26 cellular contexts compared by ENCODE assay signal in genomic region chrX:101223226-101223625, GRCh38.
"Had no signal": no experiment of that assay in that cellular context is flagged by ENCODE, and none has a peak within 500 bp of the region (broad histone marks: within the 10 kb centered on the region; RNA-seq: fewer than 3 reads in every experiment).

No MANE protein-coding gene starts in this region.

- H3K27ac ChIP-seq: breast epithelium, heart left ventricle, parathyroid adenoma, psoas muscle, sigmoid colon had no signal

- H3K9me3 ChIP-seq: breast epithelium, heart left ventricle, psoas muscle, sigmoid colon had no signal

- H3K36me3 Mint-ChIP-seq: activated naive CD4-positive, alpha-beta T cell treated with anti-CD3 and anti-CD28 coated beads, Interleukin-2, amount 50 U/mL, for 72 hours; mesothelial cell of epicardium; naive thymus-derived CD4-positive, alpha-beta T cell; stimulated activated effector memory CD8-positive, alpha-beta T cell treated with anti-CD3 and anti-CD28 coated beads, Interleukin-12 subunit alpha, Interleukin-12 subunit beta, amount 100 ng/mL, for 72 hours; type B pancreatic cell had no signal

- DNase-seq: activated CD4-positive, alpha-beta T cell treated with anti-CD3 and anti-CD28 coated beads for 1 hour; activated CD4-positive, alpha-beta T cell treated with anti-CD3 and anti-CD28 coated beads, Interleukin-2, amount 50 U/mL, for 1 hour; activated CD8-positive, alpha-beta T cell treated with anti-CD3 and anti-CD28 coated beads for 36 hours; activated T-cell treated with anti-CD3 and anti-CD28 coated beads, Interleukin-2, amount 50 U/mL, for 4 hours; central memory CD4-positive, alpha-beta T cell; endodermal cell; foreskin fibroblast; heart left ventricle; naive thymus-derived CD4-positive, alpha-beta T cell; occipital lobe; psoas muscle; sigmoid colon; small intestine; stimulated activated CD4-positive, alpha-beta T cell treated with anti-CD3 and anti-CD28 coated beads, Interleukin-4, amount 100 ng/mL, for 24 hours; T1000 had no signal

- H3K4me1 Mint-ChIP-seq: activated T-helper 17 cell treated with anti-CD3 and anti-CD28 coated beads, Interleukin-2, amount 50 U/mL, for 72 hours; stimulated activated effector memory CD8-positive, alpha-beta T cell treated with anti-CD3 and anti-CD28 coated beads, Interleukin-12 subunit alpha, Interleukin-12 subunit beta, amount 100 ng/mL, for 72 hours had no signal

- H3K4me3 ChIP-seq: breast epithelium, heart left ventricle, psoas muscle, sigmoid colon had no signal

- H3K27me3 Mint-ChIP-seq: activated CD8-positive, alpha-beta T cell treated with anti-CD3 and anti-CD28 coated beads for 36 hours; activated T-helper 17 cell treated with anti-CD3 and anti-CD28 coated beads, Interleukin-2, amount 50 U/mL, for 72 hours; stimulated activated naive CD8-positive, alpha-beta T cell treated with anti-CD3 and anti-CD28 coated beads, Interleukin-15, Interleukin-2, amounts not matched to agents 100 ng/mL and 50 ng/mL, for 24 hours; type B pancreatic cell had no signal

- H3K4me3 Mint-ChIP-seq: activated CD8-positive, alpha-beta T cell treated with anti-CD3 and anti-CD28 coated beads for 36 hours; activated T-cell treated with anti-CD3 and anti-CD28 coated beads, Interleukin-2, amount 50 U/mL, for 4 hours; activated T-helper 17 cell treated with anti-CD3 and anti-CD28 coated beads, Interleukin-2, amount 50 U/mL, for 72 hours; dendritic cell treated with granulocyte-macrophage colony-stimulating factor and Interleukin-4, amounts not matched to agents 40 ng/mL and 50 ng/mL, for 4 days; endodermal cell; mesothelial cell of epicardium; naive thymus-derived CD4-positive, alpha-beta T cell; neural crest cell; stimulated activated effector memory CD8-positive, alpha-beta T cell treated with anti-CD3 and anti-CD28 coated beads, Interleukin-12 subunit alpha, Interleukin-12 subunit beta, amount 100 ng/mL, for 72 hours; stimulated activated naive CD8-positive, alpha-beta T cell treated with anti-CD3 and anti-CD28 coated beads, Interleukin-15, Interleukin-2, amounts not matched to agents 100 ng/mL and 50 ng/mL, for 24 hours; type B pancreatic cell had no signal

- H3K36me3 ChIP-seq: breast epithelium, heart left ventricle, sigmoid colon had no signal

- H3K27ac Mint-ChIP-seq: activated CD8-positive, alpha-beta T cell treated with anti-CD3 and anti-CD28 coated beads for 36 hours; activated T-helper 17 cell treated with anti-CD3 and anti-CD28 coated beads, Interleukin-2, amount 50 U/mL, for 72 hours; dendritic cell treated with granulocyte-macrophage colony-stimulating factor and Interleukin-4, amounts not matched to agents 40 ng/mL and 50 ng/mL, for 4 days; endodermal cell; mesothelial cell of epicardium; naive thymus-derived CD4-positive, alpha-beta T cell; stimulated activated effector memory CD8-positive, alpha-beta T cell treated with anti-CD3 and anti-CD28 coated beads, Interleukin-12 subunit alpha, Interleukin-12 subunit beta, amount 100 ng/mL, for 72 hours; stimulated activated naive CD8-positive, alpha-beta T cell treated with anti-CD3 and anti-CD28 coated beads, Interleukin-15, Interleukin-2, amounts not matched to agents 100 ng/mL and 50 ng/mL, for 24 hours; type B pancreatic cell had no signal

- H3K9me3 Mint-ChIP-seq: activated CD8-positive, alpha-beta T cell treated with anti-CD3 and anti-CD28 coated beads for 36 hours; activated naive CD4-positive, alpha-beta T cell treated with anti-CD3 and anti-CD28 coated beads, Interleukin-2, amount 50 U/mL, for 72 hours; activated T-cell treated with anti-CD3 and anti-CD28 coated beads, Interleukin-2, amount 50 U/mL, for 4 hours; activated T-helper 17 cell treated with anti-CD3 and anti-CD28 coated beads, Interleukin-2, amount 50 U/mL, for 72 hours; dendritic cell treated with granulocyte-macrophage colony-stimulating factor and Interleukin-4, amounts not matched to agents 40 ng/mL and 50 ng/mL, for 4 days; naive thymus-derived CD4-positive, alpha-beta T cell; neural crest cell; stimulated activated effector memory CD8-positive, alpha-beta T cell treated with anti-CD3 and anti-CD28 coated beads, Interleukin-12 subunit alpha, Interleukin-12 subunit beta, amount 100 ng/mL, for 72 hours; stimulated activated naive CD8-positive, alpha-beta T cell treated with anti-CD3 and anti-CD28 coated beads, Interleukin-15, Interleukin-2, amounts not matched to agents 100 ng/mL and 50 ng/mL, for 24 hours; type B pancreatic cell had no signal

- H3K27me3 ChIP-seq: sigmoid colon had no signal

- ATAC-seq: activated CD8-positive, alpha-beta T cell treated with anti-CD3 and anti-CD28 coated beads for 36 hours; activated T-cell treated with anti-CD3 and anti-CD28 coated beads, Interleukin-2, amount 50 U/mL, for 4 hours; activated T-helper 17 cell treated with anti-CD3 and anti-CD28 coated beads, Interleukin-2, amount 50 U/mL, for 72 hours; esophagus mucosa; heart left ventricle; naive thymus-derived CD4-positive, alpha-beta T cell; psoas muscle; stimulated activated effector memory CD8-positive, alpha-beta T cell treated with anti-CD3 and anti-CD28 coated beads, Interleukin-12 subunit alpha, Interleukin-12 subunit beta, amount 100 ng/mL, for 72 hours had no signal

- H3K4me1 ChIP-seq: breast epithelium, heart left ventricle, parathyroid adenoma, psoas muscle, sigmoid colon had no signal
